19 cellular contexts compared by ENCODE assay signal in genomic region chr1:151807131-151807530, GRCh38. TPM values are rescaled to one million over a fixed set of nuclear protein-coding genes. Genes with fewer than 3 reads are reported as not detected.
"Had no signal": no experiment of that assay in that cellular context is flagged by ENCODE, and none has a peak within 500 bp of the region (broad histone marks: within the 10 kb centered on the region; RNA-seq: fewer than 3 reads in every experiment).

No MANE protein-coding gene starts in this region.

- H3K4me3 ChIP-seq: colonic mucosa, esophagus squamous epithelium, hepatocyte, sigmoid colon, skin epidermis had no signal

- H3K9me3 Mint-ChIP-seq: nephron progenitor cell, type B pancreatic cell had no signal

- H3K27ac ChIP-seq: colonic mucosa, esophagus squamous epithelium, hepatocyte, sigmoid colon, skin epidermis had no signal

- H3K27me3 ChIP-seq: colonic mucosa had no signal

- H3K4me3 Mint-ChIP-seq: naive thymus-derived CD4-positive, alpha-beta T cell; nephron progenitor cell; type B pancreatic cell had no signal

- H3K36me3 Mint-ChIP-seq: naive thymus-derived CD4-positive, alpha-beta T cell; type B pancreatic cell had no signal

- H3K9me3 ChIP-seq: colonic mucosa, esophagus squamous epithelium, sigmoid colon had no signal

- H3K36me3 ChIP-seq: colonic mucosa, sigmoid colon had no signal

- DNase-seq: colonic mucosa; dermis blood vessel endothelial cell; esophagus squamous epithelium; foreskin melanocyte; kidney; left cardiac atrium; mesendoderm; naive thymus-derived CD4-positive, alpha-beta T cell; nephron progenitor cell; sigmoid colon; stimulated activated CD4-positive, alpha-beta T cell treated with anti-CD3 and anti-CD28 coated beads, Interleukin-12 subunit alpha, Interleukin-12 subunit beta, amount 100 ng/mL, for 4 hours; stimulated activated naive CD4-positive, alpha-beta T cell treated with Interleukin-2 at 50 U/mL for 16 hours had no signal

- H3K4me1 ChIP-seq: colonic mucosa, sigmoid colon had no signal

- ATAC-seq: left cardiac atrium; naive thymus-derived CD4-positive, alpha-beta T cell had no signal

- H3K27ac Mint-ChIP-seq: naive thymus-derived CD4-positive, alpha-beta T cell; nephron progenitor cell had no signal

RNA-seq across cellular contexts. Expression of gene LINGO4, which starts 1.9 kb away (rescaled TPM):
- total RNA-seq: dermis blood vessel endothelial cell, epithelial cell of proximal tubule, hepatocyte, lung microvascular endothelial cell, pulmonary artery endothelial cell had no signal

RNA-seq across cellular contexts. Expression of gene RORC, which starts 24.5 kb away (rescaled TPM):
- total RNA-seq: epithelial cell of proximal tubule, lung microvascular endothelial cell, pulmonary artery endothelial cell had no signal

RNA-seq across cellular contexts. Expression of gene C2CD4D, which starts 32.5 kb away (rescaled TPM):
- total RNA-seq: dermis blood vessel endothelial cell, hepatocyte, left cardiac atrium, liver, sigmoid colon had no signal
